Comparison of ENCODE assay signal across 9 cellular contexts in the genomic region with DNA sequence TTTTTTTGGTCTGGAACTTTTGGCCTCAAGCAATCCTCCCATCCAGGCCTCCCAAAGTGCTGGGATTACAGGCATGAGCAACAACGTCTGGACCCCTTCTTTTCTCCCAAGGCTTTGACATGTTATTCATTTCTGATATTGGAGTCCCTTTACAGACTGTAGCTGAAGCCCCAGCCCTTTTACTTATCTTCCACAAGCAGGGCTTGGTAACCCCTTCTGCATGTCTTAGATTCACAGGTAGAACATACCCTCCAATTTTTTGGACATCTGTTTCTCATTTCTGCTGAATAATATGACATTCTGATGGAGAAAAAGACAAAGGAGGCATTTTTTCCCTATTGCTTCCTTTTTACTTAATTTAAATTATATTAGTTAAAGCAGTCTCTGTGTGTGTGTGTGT. TPM values are rescaled to one million over a fixed set of nuclear protein-coding genes. Genes with fewer than 3 reads are reported as not detected.
"Had no signal": no experiment of that assay in that cellular context is flagged by ENCODE, and none has a peak within 500 bp of the region (broad histone marks: within the 10 kb centered on the region; RNA-seq: fewer than 3 reads in every experiment).

No MANE protein-coding gene starts in this region.

- DNase-seq: GDM1, GF-D8 had no signal

- ATAC-seq: GM12878 had no signal

- FAIRE-seq: G401.6, GM12878, GM12891, GM12892, GM18507, GM19239 had no signal

- H3K4me3 ChIP-seq: GM12878 had no signal

RNA-seq across cellular contexts. Expression of gene RGS21, which starts 39.2 kb away (rescaled TPM):
- total RNA-seq: G401, GM12878 had no signal
- polyA plus RNA-seq: GM12878 had no signal
